ENCODE assay signal across 9 cellular contexts in the genomic region with DNA sequence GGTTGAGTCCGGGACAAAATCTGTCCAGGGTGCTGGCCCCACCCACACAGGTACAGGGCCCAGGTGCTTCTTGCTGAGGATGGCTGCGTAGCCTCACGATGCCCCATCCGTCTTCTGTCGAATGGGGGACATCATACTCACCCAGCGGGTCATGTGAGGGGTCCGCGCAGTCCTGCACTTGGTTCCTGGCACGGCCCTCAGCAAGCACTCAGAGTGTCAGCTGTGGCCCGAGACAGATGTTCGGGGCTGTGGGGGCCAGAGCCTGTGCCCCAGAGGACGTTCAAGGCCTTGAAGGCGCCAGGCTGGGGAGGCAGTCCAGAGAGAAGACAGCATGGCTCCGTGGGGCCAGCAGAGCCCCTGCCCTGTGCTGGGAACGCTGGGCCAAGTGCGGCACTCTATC. TPM values are rescaled to one million over a fixed set of nuclear protein-coding genes. Genes with fewer than 3 reads are reported as not detected.
"Had no signal": no experiment of that assay in that cellular context is flagged by ENCODE, and none has a peak within 500 bp of the region (broad histone marks: within the 10 kb centered on the region; RNA-seq: fewer than 3 reads in every experiment).

No MANE protein-coding gene starts in this region.

- DNase-seq: H7, HFFc6, KBM-7 had no signal

- H3K9ac ChIP-seq: KMS-11 had no signal

- ATAC-seq: GM23338 had no signal

- H3K4me2 ChIP-seq: GM23338, KMS-11 had no signal

- H3K9me3 ChIP-seq: HAP-1 had no signal

- H3K27ac ChIP-seq: KMS-11 had no signal

- H2AFZ ChIP-seq: GM23338 had no signal

- H3K36me3 ChIP-seq: HAP-1 had no signal

- FAIRE-seq: HTR-8/SVneo had no signal

- H3K4me3 ChIP-seq: GM23338, HAP-1 had no signal

RNA-seq across cellular contexts. Expression of gene NR5A1, which starts 27.8 kb away (rescaled TPM):
- total RNA-seq: H4, HFFc6 had no signal
- polyA plus RNA-seq: GM23338 had no signal

RNA-seq across cellular contexts. Expression of gene ADGRD2, which starts 29.1 kb away (rescaled TPM):
- total RNA-seq: H4, H7, HFFc6, HT-29 had no signal
